In genomic region chr12:124928912-124929530, GRCh38 we compare ENCODE assay signal across 11 cellular contexts. TPM values are rescaled to one million over a fixed set of nuclear protein-coding genes. Genes with fewer than 3 reads are reported as not detected.
DNase-seq lines count a peak whose midpoint lies in the region; ATAC-seq and TF ChIP-seq lines count a peak whose summit lies in the region.
"Had no signal": no experiment of that assay in that cellular context is flagged by ENCODE, and none has a peak within 500 bp of the region (broad histone marks: within the 10 kb centered on the region; RNA-seq: fewer than 3 reads in every experiment).

No MANE protein-coding gene starts in this region.

- peaks cover 8% of the 10 kb centered on the region for H3K36me3 Mint-ChIP-seq in stimulated activated naive CD8-positive, alpha-beta T cell treated with anti-CD3 and anti-CD28 coated beads, Interleukin-15, Interleukin-2, amounts not matched to agents 100 ng/mL and 50 ng/mL, for 24 hours (ENCODE audit: low read depth)
- H3K36me3 Mint-ChIP-seq in brain = peaks cover 3% of the 10 kb centered on the region

- no peaks in the 10 kb centered on the region for H3K36me3 ChIP-seq in muscle layer of colon (ENCODE audit: insufficient read depth, low read length)
- no peaks in the 10 kb centered on the region for H3K36me3 ChIP-seq in aorta (ENCODE audit: control insufficient read depth in 1 of 2, insufficient read depth in 2 of 2, low read length in 1 of 2)
- H3K36me3 ChIP-seq: neutrophil had no signal

- H3K4me1 ChIP-seq in muscle layer of colon (ENCODE audit: insufficient read depth, low read length) (peaks cover 10% of the 10 kb centered on the region), aorta (ENCODE audit: control insufficient read depth in 1 of 2, insufficient read depth in 2 of 2, low read length in 2 of 2) (no peaks in the 10 kb centered on the region)

- H3K9me3 Mint-ChIP-seq in stimulated activated naive CD8-positive, alpha-beta T cell treated with anti-CD3 and anti-CD28 coated beads, Interleukin-15, Interleukin-2, amounts not matched to agents 100 ng/mL and 50 ng/mL, for 24 hours = no peaks in the 10 kb centered on the region
- peaks cover 0 to 15% (median 0%) of the 10 kb centered on the region in 5 experiments for H3K9me3 Mint-ChIP-seq in brain

- H3K27me3 ChIP-seq in muscle layer of colon (ENCODE audit: control insufficient read depth in 1 of 2, insufficient read depth in 2 of 2, low read length in 2 of 2) = no peaks in the 10 kb centered on the region
- no peaks in the 10 kb centered on the region for H3K27me3 ChIP-seq in aorta (ENCODE audit: control insufficient read depth in 1 of 2, insufficient read depth in 2 of 2, low read length in 1 of 2)
- H3K27me3 ChIP-seq: neutrophil had no signal

- 89 to 90% methylated on average over 11 of the region's 11 CpGs for WGBS in aorta, 2 donors

- H3K27ac ChIP-seq in muscle layer of colon (ENCODE audit: low read depth, low read length) (peak overlapping the region; percentile 96), aorta (ENCODE audit: low read depth in 1 of 2, low read length in 2 of 2) (no peak overlapping the region)

- DNase-seq in stimulated activated naive CD8-positive, alpha-beta T cell treated with anti-CD3 and anti-CD28 coated beads, Interleukin-15, Interleukin-2, amounts not matched to agents 100 U/mL and 50 U/mL, for 24 hours = no peak
- DNase-seq in aorta (peak; percentile 33 to 62), NCI-H1694 treated with DMSO at 0.1 percent for 48 hours (lab: John Stamatoyannopoulos, UW) (no peak), AG08395 (ENCODE audit: low spot score) (no peak), cerebellar nuclear complex (lab: John Stamatoyannopoulos, UW) (no peak)
- DNase-seq: DMS 273 treated with DMSO at 0.1 percent for 48 hours, NCI-H1436 had no signal

- no peak overlapping the region for H3K9ac ChIP-seq in muscle layer of colon (ENCODE audit: low read length)

- intact Hi-C loops in aorta (cut with DNase I) = no loop called here

- no peak for TF ChIP-seq CTCF in brain (conservative IDR thresholded peaks at IDR 0.05)

- peaks cover 40% of the 10 kb centered on the region for H3K4me1 Mint-ChIP-seq in stimulated activated naive CD8-positive, alpha-beta T cell treated with anti-CD3 and anti-CD28 coated beads, Interleukin-15, Interleukin-2, amounts not matched to agents 100 ng/mL and 50 ng/mL, for 24 hours (ENCODE audit: low read depth)
- H3K4me1 Mint-ChIP-seq in brain = peaks cover 24% of the 10 kb centered on the region

- no peak for ATAC-seq in stimulated activated naive CD8-positive, alpha-beta T cell treated with anti-CD3 and anti-CD28 coated beads, Interleukin-15, Interleukin-2, amounts not matched to agents 100 U/mL and 50 U/mL, for 24 hours
- ATAC-seq in aorta (ENCODE audit: low FRiP score) = no peak

- H3K27ac Mint-ChIP-seq in stimulated activated naive CD8-positive, alpha-beta T cell treated with anti-CD3 and anti-CD28 coated beads, Interleukin-15, Interleukin-2, amounts not matched to agents 100 ng/mL and 50 ng/mL, for 24 hours = peak overlapping the region; percentile 99
- peak overlapping the region in 3 of 5 experiments; percentile 17 to 97 (median 97) for H3K27ac Mint-ChIP-seq in brain

- H3K4me3 Mint-ChIP-seq in stimulated activated naive CD8-positive, alpha-beta T cell treated with anti-CD3 and anti-CD28 coated beads, Interleukin-15, Interleukin-2, amounts not matched to agents 100 ng/mL and 50 ng/mL, for 24 hours = peak overlapping the region; percentile 39
- H3K4me3 Mint-ChIP-seq in brain = peak overlapping the region in 3 of 5 experiments; percentile 7 to 39 (median 36)

- H3K9me3 ChIP-seq in muscle layer of colon (ENCODE audit: low read length) = no peaks in the 10 kb centered on the region
- H3K9me3 ChIP-seq in aorta (ENCODE audit: control insufficient read depth, low read length) = no peaks in the 10 kb centered on the region
- H3K9me3 ChIP-seq: neutrophil had no signal

- H3K27me3 Mint-ChIP-seq in stimulated activated naive CD8-positive, alpha-beta T cell treated with anti-CD3 and anti-CD28 coated beads, Interleukin-15, Interleukin-2, amounts not matched to agents 100 ng/mL and 50 ng/mL, for 24 hours = peaks cover 6% of the 10 kb centered on the region
- H3K27me3 Mint-ChIP-seq in brain = peaks cover 7% of the 10 kb centered on the region

- H3K4me3 ChIP-seq in muscle layer of colon (ENCODE audit: low read depth in 1 of 2, low read length in 2 of 2) (no peak overlapping the region), aorta (ENCODE audit: low read length in 2 of 2) (no peak overlapping the region)

RNA-seq across cellular contexts. Expression of gene UBC, which starts 14.6 kb away (rescaled TPM):
- polyA plus RNA-seq in brain (ENCODE audit: insufficient read depth, low read depth, low replicate concordance) (912 TPM), aorta (1,000 to 10,000 TPM in 1 of 2 donors, 100 to 1,000 TPM in 1; 667 to 1,550 TPM)
- 1,000 to 10,000 TPM in 1 of 2 donors, 100 to 1,000 TPM in 1; 956 to 1,844 TPM for total RNA-seq in aorta

RNA-seq across cellular contexts. Expression of gene DHX37, which starts 59.9 kb away (rescaled TPM):
- polyA plus RNA-seq in brain (ENCODE audit: insufficient read depth, low read depth, low replicate concordance) (9.6 TPM), aorta (1 to 10 TPM; 3.9 to 8.6 TPM)
- total RNA-seq in aorta = 10 to 100 TPM; 14.8 to 17.1 TPM

Comparison
In these comparisons a context has a peak if more than half of its experiments do, and no peak if none do; other contexts are left out.
1. DNase-seq: peak in aorta (2 of 2); none in stimulated activated naive CD8-positive, alpha-beta T cell treated with anti-CD3 and anti-CD28 coated beads, Interleukin-15, Interleukin-2, amounts not matched to agents 100 U/mL and 50 U/mL, for 24 hours (single experiment), NCI-H1694 treated with DMSO at 0.1 percent for 48 hours (single experiment), AG08395 (single experiment) and cerebellar nuclear complex (0 of 2).